Comparison of ENCODE assay signal across 9 cellular contexts in the genomic region with DNA sequence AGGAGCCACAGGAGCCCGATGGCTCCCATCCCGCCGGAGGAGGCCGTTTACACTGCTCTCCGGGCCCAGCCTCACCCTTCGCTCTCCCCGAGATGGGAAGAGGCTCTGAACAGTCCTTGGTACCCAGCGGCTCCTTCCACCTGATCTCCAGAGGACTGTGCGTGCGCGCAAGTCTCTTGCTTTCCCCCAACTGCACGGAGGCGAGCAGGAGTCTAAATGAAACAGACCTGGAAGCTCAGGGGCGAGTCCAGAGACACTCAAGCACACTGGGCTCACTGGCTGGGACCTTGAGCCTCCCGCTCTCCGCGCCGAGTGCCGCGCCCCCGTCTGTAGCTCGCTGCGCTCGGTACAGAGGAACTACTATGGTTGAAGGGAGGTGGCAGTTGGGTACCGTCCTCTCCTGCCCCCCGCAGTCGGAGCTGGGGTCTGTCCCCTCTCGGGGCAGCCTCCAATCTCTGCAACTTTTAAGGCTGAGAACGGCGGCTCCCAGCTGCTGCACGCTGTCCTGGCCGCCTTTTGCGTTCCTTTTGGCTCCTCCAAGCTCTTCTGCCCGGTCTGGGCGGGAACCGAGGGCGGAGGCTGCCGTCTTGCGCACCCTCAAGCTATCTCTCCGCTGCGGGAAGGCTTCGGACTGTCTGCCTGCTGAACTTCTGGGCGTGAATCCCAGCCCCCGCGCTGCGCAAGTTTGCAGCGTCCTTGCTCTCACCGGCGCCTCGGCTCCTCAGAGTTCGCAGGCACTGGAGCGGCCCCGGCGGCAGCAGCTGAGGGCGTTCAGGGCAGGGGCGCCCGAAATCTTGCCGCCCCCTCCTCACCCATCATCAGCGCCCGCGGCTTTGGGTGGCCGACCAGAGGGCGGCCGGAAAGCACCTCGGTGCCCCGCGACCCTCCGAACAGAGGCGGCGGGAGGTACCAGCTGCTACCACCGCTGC. TPM values are rescaled to one million over a fixed set of nuclear protein-coding genes. Genes with fewer than 3 reads are reported as not detected.
DNase-seq lines count a peak whose midpoint lies in the region; ATAC-seq and TF ChIP-seq lines count a peak whose summit lies in the region.
"Had no signal": no experiment of that assay in that cellular context is flagged by ENCODE, and none has a peak within 500 bp of the region (broad histone marks: within the 10 kb centered on the region; RNA-seq: fewer than 3 reads in every experiment).

No MANE protein-coding gene starts in this region.

- H3K27ac ChIP-seq in ascending aorta, result no peak overlapping the region

- DNase-seq in BJ (ENCODE audit: low read depth), result no peak
- no peak for DNase-seq in ascending aorta (ENCODE audit: low spot score in 2 of 2)
- DNase-seq in iris pigment epithelial cell (ENCODE audit: low read depth), result peak; percentile 40
- DNase-seq in activated CD4-positive, CD25-positive, alpha-beta regulatory T cell treated with anti-CD3 and anti-CD28 coated beads, Interleukin-2, amount 50 U/mL, for 72 hours, result no peak
- no peak for DNase-seq in iPS-NIHi11 (ENCODE audit: low spot score)

- peak overlapping the region; percentile 26 for H3K4me3 Mint-ChIP-seq in stimulated activated memory B cell treated with anti-CD40 and anti-IgM and Interleukin-4, amounts not matched to agents 10 μg/mL and 1 μg/mL and 100 μg/mL, for 72 hours

- CTCF ChIA-PET in BJ (lab: Yijun Ruan, JAX), result interaction anchor here (1.1 to 6.0 kb wide), 4 partner anchors 8 to 151 kb away, joined by 3 to 59 read pairs (median 4); no protein-coding TSS in a partner anchor

- H3K36me3 Mint-ChIP-seq in stimulated activated memory B cell treated with anti-CD40 and anti-IgM and Interleukin-4, amounts not matched to agents 10 μg/mL and 1 μg/mL and 100 μg/mL, for 72 hours, result no peaks in the 10 kb centered on the region

- TF ChIP-seq CTCF in BJ (IDR thresholded peaks at IDR 0.05; ENCODE audit: insufficient read depth, low read depth, low read length), result no peak
- TF ChIP-seq CTCF in ascending aorta (IDR thresholded peaks at IDR 0.05), result no peak

- POLR2A ChIA-PET in BJ (lab: Charles Lee), result interaction anchor here (0.6 kb wide), 1 partner anchor 792 kb away, joined by 7 read pairs; no protein-coding TSS in a partner anchor

- H3K27me3 Mint-ChIP-seq in stimulated activated memory B cell treated with anti-CD40 and anti-IgM and Interleukin-4, amounts not matched to agents 10 μg/mL and 1 μg/mL and 100 μg/mL, for 72 hours, result peaks cover 68% of the 10 kb centered on the region

- no peak overlapping the region for H3K27ac Mint-ChIP-seq in stimulated activated memory B cell treated with anti-CD40 and anti-IgM and Interleukin-4, amounts not matched to agents 10 μg/mL and 1 μg/mL and 100 μg/mL, for 72 hours

- H3K4me3 ChIP-seq in BJ (ENCODE audit: low read depth, low read length), result peak overlapping the region; percentile 32; the same call in 1 of the 2 replicates
- peak overlapping the region; percentile 45 to 59 for H3K4me3 ChIP-seq in ascending aorta

- peaks cover 13% of the 10 kb centered on the region in 2 donors for H3K4me1 ChIP-seq in ascending aorta

- H3K36me3 ChIP-seq in BJ (ENCODE audit: control insufficient read depth, insufficient read depth, low read length), result no peaks in the 10 kb centered on the region
- H3K36me3 ChIP-seq in ascending aorta, result no peaks in the 10 kb centered on the region

- peaks cover 6% of the 10 kb centered on the region for H3K4me1 Mint-ChIP-seq in stimulated activated memory B cell treated with anti-CD40 and anti-IgM and Interleukin-4, amounts not matched to agents 10 μg/mL and 1 μg/mL and 100 μg/mL, for 72 hours

- H3K9me3 Mint-ChIP-seq in stimulated activated memory B cell treated with anti-CD40 and anti-IgM and Interleukin-4, amounts not matched to agents 10 μg/mL and 1 μg/mL and 100 μg/mL, for 72 hours, result peaks cover 6% of the 10 kb centered on the region

- H3K27me3 ChIP-seq in BJ (ENCODE audit: control insufficient read depth, insufficient read depth, low read length) (peaks cover 22% of the 10 kb centered on the region), ascending aorta (no peaks in the 10 kb centered on the region)

- ATAC-seq in HG02588 (IDR thresholded peaks at IDR 0.05; ENCODE audit: unreplicated experiment) (peak; percentile 21), GM21576 (IDR thresholded peaks at IDR 0.05; ENCODE audit: unreplicated experiment) (no peak)
- no peak for ATAC-seq in stimulated activated memory B cell treated with anti-CD40 and anti-IgM and Interleukin-4, amounts not matched to agents 10 μg/mL and 1 μg/mL and 100 μg/mL, for 72 hours

- intact Hi-C loops in ascending aorta (cut with DNase I), result no loop called here

- no peaks in the 10 kb centered on the region for H3K9me3 ChIP-seq in ascending aorta

RNA-seq across cellular contexts. Expression of a gene that starts 0.5 kb away (rescaled TPM):
- polyA plus RNA-seq in BJ (2011; rRNA removed), result not detected in 2 replicates
- not detected in 2 replicates for polyA minus RNA-seq in BJ (2011; rRNA and poly(A)+ RNA removed)
- total RNA-seq in ascending aorta, result not detected
- total RNA-seq: dermis microvascular lymphatic vessel endothelial cell had no signal
